Comparison of ENCODE assay signal across 1 cellular context in genomic region chr14:77457522-77458248, GRCh38.
TF ChIP-seq lines count a peak whose summit lies in the region.

AHSA1 (plus strand) TSS chr14:77458093; CDS start chr14:77458190, 97 bp downstream.
VIPAS39 (minus strand) TSS chr14:77457601; CDS start chr14:77454102, 3,499 bp downstream.

TF ChIP-seq in HepG2, 621 proteins besides CTCF, POLR2A, EP300 and RAD21 (continued from another document and continues in another):
- TF ChIP-seq POGK (CRISPR knock-in tag; conservative IDR thresholded peaks at IDR 0.05) (peak; percentile 53; the same call in 1 of the 2 replicates), ZNF782 (CRISPR knock-in tag; IDR thresholded peaks at IDR 0.05; ENCODE audit: borderline replicate concordance) (no peak), MYPOP (CRISPR knock-in tag; IDR thresholded peaks at IDR 0.05) (peak; percentile 58; the same call in 1 of the 2 replicates), FOXP4 (CRISPR knock-in tag; IDR thresholded peaks at IDR 0.05) (no peak; the same call in 1 of the 2 replicates), ZNF230 (CRISPR knock-in tag; IDR thresholded peaks at IDR 0.05) (no peak), ZNF570 (CRISPR knock-in tag; IDR thresholded peaks at IDR 0.05; ENCODE audit: borderline replicate concordance) (no peak), ZNF253 (CRISPR knock-in tag; IDR thresholded peaks at IDR 0.05; ENCODE audit: borderline replicate concordance) (no peak), ZNF761 (CRISPR knock-in tag; conservative IDR thresholded peaks at IDR 0.05) (no peak), AHR (CRISPR knock-in tag; IDR thresholded peaks at IDR 0.05) (no peak), ZNF770 (CRISPR knock-in tag; IDR thresholded peaks at IDR 0.05) (no peak), ZNF766 (CRISPR knock-in tag; IDR thresholded peaks at IDR 0.05; ENCODE audit: borderline replicate concordance) (no peak), PAX8 (CRISPR knock-in tag; IDR thresholded peaks at IDR 0.05; ENCODE audit: borderline replicate concordance) (0 out of 2 replicates have a peak, but pooled peaks have one; percentile 16), CC2D1A (CRISPR knock-in tag; IDR thresholded peaks at IDR 0.05) (no peak), SCMH1 (CRISPR knock-in tag; IDR thresholded peaks at IDR 0.05; ENCODE audit: borderline replicate concordance) (no peak), MXD1 (CRISPR knock-in tag; IDR thresholded peaks at IDR 0.05) (no peak; the same call in 1 of the 2 replicates), FOXJ3 (CRISPR knock-in tag; IDR thresholded peaks at IDR 0.05; ENCODE audit: borderline replicate concordance) (no peak), ZNF776 (CRISPR knock-in tag; IDR thresholded peaks at IDR 0.05) (peak; percentile 79), ZBTB46 (CRISPR knock-in tag; IDR thresholded peaks at IDR 0.05; ENCODE audit: borderline replicate concordance) (no peak), NCOR1 (IDR thresholded peaks at IDR 0.05; ENCODE audit: borderline replicate concordance, low read length) (peak; percentile 43; the same call in 1 of the 2 replicates), KMT2B (CRISPR knock-in tag; IDR thresholded peaks at IDR 0.05) (peak; percentile 32; the same call in 1 of the 2 replicates), PAXIP1 (CRISPR knock-in tag; conservative IDR thresholded peaks at IDR 0.05) (no peak), LRRFIP1 (CRISPR knock-in tag; conservative IDR thresholded peaks at IDR 0.05) (no peak), ZEB1 (IDR thresholded peaks at IDR 0.05; ENCODE audit: insufficient replicate concordance, low read depth) (no peak), AGO2 (optimal IDR thresholded peaks at IDR 0.05; ENCODE audit: low read depth, low read length) (no peak), KLF9 (CRISPR knock-in tag; IDR thresholded peaks at IDR 0.05; ENCODE audit: low read depth) (no peak), ATRX (CRISPR knock-in tag; IDR thresholded peaks at IDR 0.05; ENCODE audit: borderline replicate concordance) (no peak), ATF1 (CRISPR knock-in tag; IDR thresholded peaks at IDR 0.05) (peak; percentile 92), ZNF703 (CRISPR knock-in tag; IDR thresholded peaks at IDR 0.05; ENCODE audit: borderline replicate concordance) (no peak; the same call in 1 of the 2 replicates), ZNF101 (CRISPR knock-in tag; IDR thresholded peaks at IDR 0.05; ENCODE audit: borderline replicate concordance, low read depth) (no peak), ZBTB38 (CRISPR knock-in tag; IDR thresholded peaks at IDR 0.05) (0 out of 2 replicates have a peak, but pooled peaks have one; percentile 19), ATF6 (CRISPR knock-in tag; conservative IDR thresholded peaks at IDR 0.05) (0 out of 2 replicates have a peak, but pooled peaks have one; percentile 47), TCF7 (IDR thresholded peaks at IDR 0.05; ENCODE audit: low read depth) (no peak), RXRA (CRISPR knock-in tag; IDR thresholded peaks at IDR 0.05) (no peak; the same call in 1 of the 2 replicates), MYC (CRISPR knock-in tag; IDR thresholded peaks at IDR 0.05; ENCODE audit: borderline replicate concordance) (peak; percentile 65; the same call in 1 of the 2 replicates), PRMT3 (CRISPR knock-in tag; IDR thresholded peaks at IDR 0.05; ENCODE audit: borderline replicate concordance, low read depth) (no peak)
